1 cellular context compared by ENCODE assay signal in the genomic region with DNA sequence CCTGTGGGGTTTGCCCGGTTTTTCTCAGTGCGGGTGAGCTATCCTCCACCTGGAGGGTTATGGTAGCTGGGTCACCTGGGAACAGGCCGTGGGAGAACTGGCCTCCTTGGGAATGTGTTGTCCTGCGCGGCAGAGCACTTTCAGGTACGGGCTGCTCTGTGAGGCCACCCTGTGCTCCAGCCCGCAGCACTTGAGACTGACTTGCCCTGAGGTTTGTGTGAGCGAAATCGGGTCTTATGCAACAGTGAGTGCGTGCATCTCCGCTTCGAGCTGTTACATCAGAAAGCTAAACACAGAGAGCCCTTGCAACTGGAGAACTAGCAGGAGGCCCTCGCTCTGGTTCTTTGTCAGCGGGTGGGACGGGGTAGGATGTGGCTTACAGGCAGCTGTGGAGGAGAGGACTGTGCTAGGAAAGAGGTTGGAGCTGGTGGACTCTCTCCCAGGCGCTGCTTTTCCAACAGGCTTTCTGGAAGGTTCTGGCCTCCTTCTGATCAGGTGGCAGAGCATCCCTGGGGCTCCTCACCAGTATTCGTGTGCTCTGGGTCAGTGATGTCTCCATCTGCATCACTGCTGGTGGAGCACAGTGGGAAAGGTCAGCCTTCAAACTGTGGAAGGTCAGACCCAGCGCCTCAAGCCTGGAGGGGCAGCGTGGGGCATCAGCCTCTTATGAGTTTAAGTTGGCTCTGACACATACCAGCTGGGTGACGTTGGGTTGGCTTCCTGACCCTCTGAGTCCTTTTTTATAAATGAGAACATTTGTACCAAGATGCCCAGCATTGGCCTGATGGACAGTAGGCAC.
TF ChIP-seq lines count a peak whose summit lies in the region.

No MANE protein-coding gene starts in this region.

TF ChIP-seq in HepG2, 621 proteins besides CTCF, POLR2A, EP300 and RAD21 (continued from another document and continues in another):
- TF ChIP-seq, protein P1, sequence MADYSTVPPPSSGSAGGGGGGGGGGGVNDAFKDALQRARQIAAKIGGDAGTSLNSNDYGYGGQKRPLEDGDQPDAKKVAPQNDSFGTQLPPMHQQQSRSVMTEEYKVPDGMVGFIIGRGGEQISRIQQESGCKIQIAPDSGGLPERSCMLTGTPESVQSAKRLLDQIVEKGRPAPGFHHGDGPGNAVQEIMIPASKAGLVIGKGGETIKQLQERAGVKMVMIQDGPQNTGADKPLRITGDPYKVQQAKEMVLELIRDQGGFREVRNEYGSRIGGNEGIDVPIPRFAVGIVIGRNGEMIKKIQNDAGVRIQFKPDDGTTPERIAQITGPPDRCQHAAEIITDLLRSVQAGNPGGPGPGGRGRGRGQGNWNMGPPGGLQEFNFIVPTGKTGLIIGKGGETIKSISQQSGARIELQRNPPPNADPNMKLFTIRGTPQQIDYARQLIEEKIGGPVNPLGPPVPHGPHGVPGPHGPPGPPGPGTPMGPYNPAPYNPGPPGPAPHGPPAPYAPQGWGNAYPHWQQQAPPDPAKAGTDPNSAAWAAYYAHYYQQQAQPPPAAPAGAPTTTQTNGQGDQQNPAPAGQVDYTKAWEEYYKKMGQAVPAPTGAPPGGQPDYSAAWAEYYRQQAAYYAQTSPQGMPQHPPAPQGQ (CRISPR knock-in tag; IDR thresholded peaks at IDR 0.05; ENCODE audit: borderline replicate concordance), result no peak
- TF ChIP-seq NCOA5 (CRISPR knock-in tag; IDR thresholded peaks at IDR 0.05) (no peak), ZNF17 (CRISPR knock-in tag; IDR thresholded peaks at IDR 0.05) (no peak), GABPA (IDR thresholded peaks at IDR 0.05; ENCODE audit: low read depth, low read length) (no peak), GABPA (CRISPR knock-in tag; IDR thresholded peaks at IDR 0.05; ENCODE audit: low read depth) (no peak), ZNF230 (CRISPR knock-in tag; IDR thresholded peaks at IDR 0.05) (0 out of 2 replicates have a peak, but pooled peaks have one; percentile 31), RFX5 (IDR thresholded peaks at IDR 0.05; ENCODE audit: low read depth, low read length) (no peak), SAFB2 (CRISPR knock-in tag; IDR thresholded peaks at IDR 0.05; ENCODE audit: borderline replicate concordance, low read depth) (no peak), CBX1 (IDR thresholded peaks at IDR 0.05; ENCODE audit: low read depth) (peak; percentile 68), HDAC2 (CRISPR knock-in tag; IDR thresholded peaks at IDR 0.05) (peak; percentile 90), SAP130 (CRISPR knock-in tag; IDR thresholded peaks at IDR 0.05; ENCODE audit: low read depth) (peak; percentile 82), ZNF746 (CRISPR knock-in tag; IDR thresholded peaks at IDR 0.05) (no peak), PCBP2 (optimal IDR thresholded peaks at IDR 0.05; ENCODE audit: low read depth, low read length, poor library complexity, severe bottlenecking) (no peak), ZBTB8A (CRISPR knock-in tag; IDR thresholded peaks at IDR 0.05; ENCODE audit: borderline replicate concordance, low read depth) (no peak), GABPB1 (CRISPR knock-in tag; IDR thresholded peaks at IDR 0.05) (no peak; the same call in 1 of the 2 replicates), ZC3H4 (CRISPR knock-in tag; IDR thresholded peaks at IDR 0.05; ENCODE audit: borderline replicate concordance) (no peak), ZNF577 (CRISPR knock-in tag; IDR thresholded peaks at IDR 0.05; ENCODE audit: borderline replicate concordance, low read depth) (no peak), ZNF619 (CRISPR knock-in tag; IDR thresholded peaks at IDR 0.05) (no peak), TMF1 (CRISPR knock-in tag; IDR thresholded peaks at IDR 0.05; ENCODE audit: low read depth) (no peak), NKX3-1 (CRISPR knock-in tag; IDR thresholded peaks at IDR 0.05) (no peak), ZNF713 (CRISPR knock-in tag; IDR thresholded peaks at IDR 0.05) (no peak), ZNF644 (CRISPR knock-in tag; IDR thresholded peaks at IDR 0.05; ENCODE audit: low read depth) (peak; percentile 86), ZNF432 (CRISPR knock-in tag; IDR thresholded peaks at IDR 0.05; ENCODE audit: borderline replicate concordance) (no peak), CC2D1A (CRISPR knock-in tag; IDR thresholded peaks at IDR 0.05) (no peak), CHD4 (IDR thresholded peaks at IDR 0.05; ENCODE audit: borderline replicate concordance, low read length) (no peak), HCFC1 (IDR thresholded peaks at IDR 0.05; ENCODE audit: low read depth, low read length) (no peak), ELF3 (CRISPR knock-in tag; IDR thresholded peaks at IDR 0.05) (peak; percentile 52; the same call in 1 of the 2 replicates), ETV6 (CRISPR knock-in tag; conservative IDR thresholded peaks at IDR 0.05) (no peak), ZFP36L1 (CRISPR knock-in tag; IDR thresholded peaks at IDR 0.05) (no peak), ZNF720 (CRISPR knock-in tag; IDR thresholded peaks at IDR 0.05) (no peak), ZNF224 (CRISPR knock-in tag; IDR thresholded peaks at IDR 0.05) (0 out of 2 replicates have a peak, but pooled peaks have one; percentile 41), CREM (IDR thresholded peaks at IDR 0.05) (peak; percentile 43; the same call in 1 of the 2 replicates), CREM (CRISPR knock-in tag; IDR thresholded peaks at IDR 0.05) (no peak), ZNF570 (CRISPR knock-in tag; IDR thresholded peaks at IDR 0.05; ENCODE audit: borderline replicate concordance) (no peak), TOPORS (CRISPR knock-in tag; IDR thresholded peaks at IDR 0.05) (no peak)
- TF ChIP-seq, protein P2, sequence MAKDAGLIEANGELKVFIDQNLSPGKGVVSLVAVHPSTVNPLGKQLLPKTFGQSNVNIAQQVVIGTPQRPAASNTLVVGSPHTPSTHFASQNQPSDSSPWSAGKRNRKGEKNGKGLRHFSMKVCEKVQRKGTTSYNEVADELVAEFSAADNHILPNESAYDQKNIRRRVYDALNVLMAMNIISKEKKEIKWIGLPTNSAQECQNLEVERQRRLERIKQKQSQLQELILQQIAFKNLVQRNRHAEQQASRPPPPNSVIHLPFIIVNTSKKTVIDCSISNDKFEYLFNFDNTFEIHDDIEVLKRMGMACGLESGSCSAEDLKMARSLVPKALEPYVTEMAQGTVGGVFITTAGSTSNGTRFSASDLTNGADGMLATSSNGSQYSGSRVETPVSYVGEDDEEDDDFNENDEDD (CRISPR knock-in tag; IDR thresholded peaks at IDR 0.05; ENCODE audit: borderline replicate concordance), result peak; percentile 54; the same call in 1 of the 2 replicates
- TF ChIP-seq, protein P3, sequence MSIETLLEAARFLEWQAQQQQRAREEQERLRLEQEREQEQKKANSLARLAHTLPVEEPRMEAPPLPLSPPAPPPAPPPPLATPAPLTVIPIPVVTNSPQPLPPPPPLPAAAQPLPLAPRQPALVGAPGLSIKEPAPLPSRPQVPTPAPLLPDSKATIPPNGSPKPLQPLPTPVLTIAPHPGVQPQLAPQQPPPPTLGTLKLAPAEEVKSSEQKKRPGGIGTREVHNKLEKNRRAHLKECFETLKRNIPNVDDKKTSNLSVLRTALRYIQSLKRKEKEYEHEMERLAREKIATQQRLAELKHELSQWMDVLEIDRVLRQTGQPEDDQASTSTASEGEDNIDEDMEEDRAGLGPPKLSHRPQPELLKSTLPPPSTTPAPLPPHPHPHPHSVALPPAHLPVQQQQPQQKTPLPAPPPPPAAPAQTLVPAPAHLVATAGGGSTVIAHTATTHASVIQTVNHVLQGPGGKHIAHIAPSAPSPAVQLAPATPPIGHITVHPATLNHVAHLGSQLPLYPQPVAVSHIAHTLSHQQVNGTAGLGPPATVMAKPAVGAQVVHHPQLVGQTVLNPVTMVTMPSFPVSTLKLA (IDR thresholded peaks at IDR 0.05), result no peak
- TF ChIP-seq, protein P4, sequence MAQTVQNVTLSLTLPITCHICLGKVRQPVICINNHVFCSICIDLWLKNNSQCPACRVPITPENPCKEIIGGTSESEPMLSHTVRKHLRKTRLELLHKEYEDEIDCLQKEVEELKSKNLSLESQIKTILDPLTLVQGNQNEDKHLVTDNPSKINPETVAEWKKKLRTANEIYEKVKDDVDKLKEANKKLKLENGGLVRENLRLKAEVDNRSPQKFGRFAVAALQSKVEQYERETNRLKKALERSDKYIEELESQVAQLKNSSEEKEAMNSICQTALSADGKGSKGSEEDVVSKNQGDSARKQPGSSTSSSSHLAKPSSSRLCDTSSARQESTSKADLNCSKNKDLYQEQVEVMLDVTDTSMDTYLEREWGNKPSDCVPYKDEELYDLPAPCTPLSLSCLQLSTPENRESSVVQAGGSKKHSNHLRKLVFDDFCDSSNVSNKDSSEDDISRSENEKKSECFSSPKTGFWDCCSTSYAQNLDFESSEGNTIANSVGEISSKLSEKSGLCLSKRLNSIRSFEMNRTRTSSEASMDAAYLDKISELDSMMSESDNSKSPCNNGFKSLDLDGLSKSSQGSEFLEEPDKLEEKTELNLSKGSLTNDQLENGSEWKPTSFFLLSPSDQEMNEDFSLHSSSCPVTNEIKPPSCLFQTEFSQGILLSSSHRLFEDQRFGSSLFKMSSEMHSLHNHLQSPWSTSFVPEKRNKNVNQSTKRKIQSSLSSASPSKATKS (CRISPR knock-in tag; IDR thresholded peaks at IDR 0.05), result no peak
- TF ChIP-seq, protein P5, sequence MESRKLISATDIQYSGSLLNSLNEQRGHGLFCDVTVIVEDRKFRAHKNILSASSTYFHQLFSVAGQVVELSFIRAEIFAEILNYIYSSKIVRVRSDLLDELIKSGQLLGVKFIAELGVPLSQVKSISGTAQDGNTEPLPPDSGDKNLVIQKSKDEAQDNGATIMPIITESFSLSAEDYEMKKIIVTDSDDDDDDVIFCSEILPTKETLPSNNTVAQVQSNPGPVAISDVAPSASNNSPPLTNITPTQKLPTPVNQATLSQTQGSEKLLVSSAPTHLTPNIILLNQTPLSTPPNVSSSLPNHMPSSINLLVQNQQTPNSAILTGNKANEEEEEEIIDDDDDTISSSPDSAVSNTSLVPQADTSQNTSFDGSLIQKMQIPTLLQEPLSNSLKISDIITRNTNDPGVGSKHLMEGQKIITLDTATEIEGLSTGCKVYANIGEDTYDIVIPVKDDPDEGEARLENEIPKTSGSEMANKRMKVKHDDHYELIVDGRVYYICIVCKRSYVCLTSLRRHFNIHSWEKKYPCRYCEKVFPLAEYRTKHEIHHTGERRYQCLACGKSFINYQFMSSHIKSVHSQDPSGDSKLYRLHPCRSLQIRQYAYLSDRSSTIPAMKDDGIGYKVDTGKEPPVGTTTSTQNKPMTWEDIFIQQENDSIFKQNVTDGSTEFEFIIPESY (CRISPR knock-in tag; IDR thresholded peaks at IDR 0.05), result peak; percentile 71
- TF ChIP-seq, protein P6, sequence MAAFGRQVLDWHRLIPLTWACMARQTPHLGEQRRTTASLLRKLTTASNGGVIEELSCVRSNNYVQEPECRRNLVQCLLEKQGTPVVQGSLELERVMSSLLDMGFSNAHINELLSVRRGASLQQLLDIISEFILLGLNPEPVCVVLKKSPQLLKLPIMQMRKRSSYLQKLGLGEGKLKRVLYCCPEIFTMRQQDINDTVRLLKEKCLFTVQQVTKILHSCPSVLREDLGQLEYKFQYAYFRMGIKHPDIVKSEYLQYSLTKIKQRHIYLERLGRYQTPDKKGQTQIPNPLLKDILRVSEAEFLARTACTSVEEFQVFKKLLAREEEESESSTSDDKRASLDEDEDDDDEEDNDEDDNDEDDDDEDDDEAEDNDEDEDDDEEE (CRISPR knock-in tag; IDR thresholded peaks at IDR 0.05), result no peak
- TF ChIP-seq, protein P7, sequence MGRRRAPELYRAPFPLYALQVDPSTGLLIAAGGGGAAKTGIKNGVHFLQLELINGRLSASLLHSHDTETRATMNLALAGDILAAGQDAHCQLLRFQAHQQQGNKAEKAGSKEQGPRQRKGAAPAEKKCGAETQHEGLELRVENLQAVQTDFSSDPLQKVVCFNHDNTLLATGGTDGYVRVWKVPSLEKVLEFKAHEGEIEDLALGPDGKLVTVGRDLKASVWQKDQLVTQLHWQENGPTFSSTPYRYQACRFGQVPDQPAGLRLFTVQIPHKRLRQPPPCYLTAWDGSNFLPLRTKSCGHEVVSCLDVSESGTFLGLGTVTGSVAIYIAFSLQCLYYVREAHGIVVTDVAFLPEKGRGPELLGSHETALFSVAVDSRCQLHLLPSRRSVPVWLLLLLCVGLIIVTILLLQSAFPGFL (CRISPR knock-in tag; IDR thresholded peaks at IDR 0.05), result no peak
- TF ChIP-seq, protein P8, sequence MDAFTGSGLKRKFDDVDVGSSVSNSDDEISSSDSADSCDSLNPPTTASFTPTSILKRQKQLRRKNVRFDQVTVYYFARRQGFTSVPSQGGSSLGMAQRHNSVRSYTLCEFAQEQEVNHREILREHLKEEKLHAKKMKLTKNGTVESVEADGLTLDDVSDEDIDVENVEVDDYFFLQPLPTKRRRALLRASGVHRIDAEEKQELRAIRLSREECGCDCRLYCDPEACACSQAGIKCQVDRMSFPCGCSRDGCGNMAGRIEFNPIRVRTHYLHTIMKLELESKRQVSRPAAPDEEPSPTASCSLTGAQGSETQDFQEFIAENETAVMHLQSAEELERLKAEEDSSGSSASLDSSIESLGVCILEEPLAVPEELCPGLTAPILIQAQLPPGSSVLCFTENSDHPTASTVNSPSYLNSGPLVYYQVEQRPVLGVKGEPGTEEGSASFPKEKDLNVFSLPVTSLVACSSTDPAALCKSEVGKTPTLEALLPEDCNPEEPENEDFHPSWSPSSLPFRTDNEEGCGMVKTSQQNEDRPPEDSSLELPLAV (CRISPR knock-in tag; conservative IDR thresholded peaks at IDR 0.05; ENCODE audit: low read depth), result no peak
- TF ChIP-seq, protein P9, sequence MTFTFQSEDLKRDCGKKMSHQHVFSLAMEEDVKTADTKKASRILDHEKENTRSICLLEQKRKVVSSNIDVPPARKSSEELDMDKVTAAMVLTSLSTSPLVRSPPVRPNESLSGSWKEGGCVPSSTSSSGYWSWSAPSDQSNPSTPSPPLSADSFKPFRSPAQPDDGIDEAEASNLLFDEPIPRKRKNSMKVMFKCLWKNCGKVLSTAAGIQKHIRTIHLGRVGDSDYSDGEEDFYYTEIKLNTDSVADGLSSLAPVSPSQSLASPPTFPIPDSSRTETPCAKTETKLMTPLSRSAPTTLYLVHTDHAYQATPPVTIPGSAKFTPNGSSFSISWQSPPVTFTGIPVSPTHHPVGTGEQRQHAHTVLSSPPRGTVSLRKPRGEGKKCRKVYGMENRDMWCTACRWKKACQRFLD (CRISPR knock-in tag; IDR thresholded peaks at IDR 0.05; ENCODE audit: borderline replicate concordance), result no peak
- TF ChIP-seq, protein P10, sequence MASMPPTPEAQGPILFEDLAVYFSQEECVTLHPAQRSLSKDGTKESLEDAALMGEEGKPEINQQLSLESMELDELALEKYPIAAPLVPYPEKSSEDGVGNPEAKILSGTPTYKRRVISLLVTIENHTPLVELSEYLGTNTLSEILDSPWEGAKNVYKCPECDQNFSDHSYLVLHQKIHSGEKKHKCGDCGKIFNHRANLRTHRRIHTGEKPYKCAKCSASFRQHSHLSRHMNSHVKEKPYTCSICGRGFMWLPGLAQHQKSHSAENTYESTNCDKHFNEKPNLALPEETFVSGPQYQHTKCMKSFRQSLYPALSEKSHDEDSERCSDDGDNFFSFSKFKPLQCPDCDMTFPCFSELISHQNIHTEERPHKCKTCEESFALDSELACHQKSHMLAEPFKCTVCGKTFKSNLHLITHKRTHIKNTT (CRISPR knock-in tag; IDR thresholded peaks at IDR 0.05), result no peak
- TF ChIP-seq, protein P11, sequence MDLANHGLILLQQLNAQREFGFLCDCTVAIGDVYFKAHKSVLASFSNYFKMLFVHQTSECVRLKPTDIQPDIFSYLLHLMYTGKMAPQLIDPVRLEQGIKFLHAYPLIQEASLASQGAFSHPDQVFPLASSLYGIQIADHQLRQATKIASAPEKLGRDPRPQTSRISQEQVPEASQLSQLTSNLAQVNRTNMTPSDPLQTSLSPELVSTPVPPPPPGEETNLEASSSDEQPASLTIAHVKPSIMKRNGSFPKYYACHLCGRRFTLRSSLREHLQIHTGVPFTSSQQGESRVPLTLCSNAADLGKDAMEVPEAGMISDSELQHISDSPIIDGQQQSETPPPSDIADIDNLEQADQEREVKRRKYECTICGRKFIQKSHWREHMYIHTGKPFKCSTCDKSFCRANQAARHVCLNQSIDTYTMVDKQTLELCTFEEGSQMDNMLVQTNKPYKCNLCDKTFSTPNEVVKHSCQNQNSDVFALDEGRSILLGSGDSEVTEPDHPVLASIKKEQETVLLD (CRISPR knock-in tag; IDR thresholded peaks at IDR 0.05; ENCODE audit: low read depth), result no peak
